Comparison of ENCODE assay signal across 2 cellular contexts in genomic region chr16:25372716-25373115, GRCh38.
TF ChIP-seq lines count a peak whose summit lies in the region.

No MANE protein-coding gene starts in this region.

TF ChIP-seq in Ishikawa, 13 proteins besides CTCF, POLR2A, EP300 and RAD21 (continued from another document):
- no peak for TF ChIP-seq REST (IDR thresholded peaks at IDR 0.05; ENCODE audit: low read depth)
TF ChIP-seq in Ishikawa: peak in this region for 0.

TF ChIP-seq in H1, 55 proteins besides CTCF, POLR2A, EP300 and RAD21 (continued from another document):
- TF ChIP-seq CHD7 (IDR thresholded peaks at IDR 0.05; ENCODE audit: insufficient replicate concordance, low read length) = no peak
